Comparison of ENCODE assay signal across 19 cellular contexts in the genomic region with DNA sequence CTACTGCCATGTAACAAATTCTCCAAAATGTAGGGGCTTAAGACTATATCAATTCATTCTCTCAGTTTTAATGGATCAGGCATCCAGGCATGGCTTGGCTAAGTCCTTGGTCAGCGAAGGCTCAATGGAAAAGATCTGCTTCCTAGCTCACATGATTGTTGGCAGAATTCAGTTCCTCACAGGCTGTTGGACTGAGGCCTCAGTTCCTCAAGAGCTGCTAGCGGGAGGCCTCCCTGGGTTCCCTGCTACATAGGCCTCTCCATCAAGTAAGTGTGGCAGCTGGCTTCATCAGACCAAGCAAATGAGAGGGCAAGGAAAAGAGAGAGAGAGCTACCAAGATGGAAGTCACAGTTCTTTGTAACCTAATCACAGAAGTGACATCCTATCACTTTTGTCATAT.
"Had no signal": no experiment of that assay in that cellular context is flagged by ENCODE, and none has a peak within 500 bp of the region (broad histone marks: within the 10 kb centered on the region; RNA-seq: fewer than 3 reads in every experiment).

No MANE protein-coding gene starts in this region.

- DNase-seq: effector memory CD4-positive, alpha-beta T cell; gastrocnemius medialis; heart right ventricle; kidney glomerular epithelial cell; mucosa of descending colon; naive thymus-derived CD8-positive, alpha-beta T cell; posterior cingulate gyrus; spleen; stimulated activated CD4-positive, alpha-beta T cell treated with anti-CD3 and anti-CD28 coated beads, Interleukin-15, amount 100 ng/mL, for 24 hours; stimulated activated CD4-positive, alpha-beta T cell treated with anti-CD3 and anti-CD28 coated beads, Interleukin-1b, Interleukin-23, amount 100 ng/mL, for 48 hours; stimulated activated CD4-positive, alpha-beta T cell treated with anti-CD3 and anti-CD28 coated beads, Interleukin-4, amount 100 ng/mL, for 24 hours; stimulated activated naive B cell treated with anti-CD40 and anti-IgM and Interleukin-4, amounts not matched to agents 10 μg/mL and 1 μg/mL and 100 μg/mL, for 72 hours; stomach; trophoblast cell had no signal

- H3K27ac Mint-ChIP-seq: naive thymus-derived CD8-positive, alpha-beta T cell; stimulated activated naive B cell treated with anti-CD40 and anti-IgM and Interleukin-4, amounts not matched to agents 10 μg/mL and 1 μg/mL and 100 μg/mL, for 72 hours had no signal

- H3K9me3 ChIP-seq: esophagus muscularis mucosa, gastrocnemius medialis, heart right ventricle, mucosa of descending colon, spleen, stomach had no signal

- H3K27ac ChIP-seq: epithelial cell of prostate, esophagus muscularis mucosa, gastrocnemius medialis, stomach had no signal

- H3K27me3 ChIP-seq: esophagus muscularis mucosa, gastrocnemius medialis, heart right ventricle, spleen, stomach had no signal

- H3K4me3 Mint-ChIP-seq: naive thymus-derived CD8-positive, alpha-beta T cell; stimulated activated naive B cell treated with anti-CD40 and anti-IgM and Interleukin-4, amounts not matched to agents 10 μg/mL and 1 μg/mL and 100 μg/mL, for 72 hours had no signal

- ATAC-seq: gastrocnemius medialis; heart right ventricle; mucosa of descending colon; naive thymus-derived CD8-positive, alpha-beta T cell; sciatic nerve; stimulated activated naive B cell treated with anti-CD40 and anti-IgM and Interleukin-4, amounts not matched to agents 10 μg/mL and 1 μg/mL and 100 μg/mL, for 72 hours had no signal

- H3K27me3 Mint-ChIP-seq: stimulated activated naive B cell treated with anti-CD40 and anti-IgM and Interleukin-4, amounts not matched to agents 10 μg/mL and 1 μg/mL and 100 μg/mL, for 72 hours had no signal

- FAIRE-seq: islet of Langerhans, urothelium cell line had no signal

- H3K36me3 Mint-ChIP-seq: naive thymus-derived CD8-positive, alpha-beta T cell; stimulated activated naive B cell treated with anti-CD40 and anti-IgM and Interleukin-4, amounts not matched to agents 10 μg/mL and 1 μg/mL and 100 μg/mL, for 72 hours had no signal

- H3K9me3 Mint-ChIP-seq: naive thymus-derived CD8-positive, alpha-beta T cell had no signal

- H3K4me3 ChIP-seq: esophagus muscularis mucosa, gastrocnemius medialis, heart right ventricle, mucosa of descending colon, spleen, stomach had no signal

- H3K36me3 ChIP-seq: esophagus muscularis mucosa, gastrocnemius medialis, heart right ventricle, spleen, stomach had no signal
